25 cellular contexts compared by ENCODE assay signal in genomic region chr5:33563983-33564908, GRCh38.
DNase-seq lines count a peak whose midpoint lies in the region; ATAC-seq, FAIRE-seq and TF ChIP-seq lines count a peak whose summit lies in the region.
"Had no signal": no experiment of that assay in that cellular context is flagged by ENCODE, and none has a peak within 500 bp of the region (broad histone marks: within the 10 kb centered on the region; RNA-seq: fewer than 3 reads in every experiment).

No MANE protein-coding gene starts in this region.

- BruUV-seq in K562 (replicated peaks; lab: Mats Ljungman, UMichigan): no TSS peak

- CTCF ChIA-PET in K562 (lab: Yijun Ruan, JAX; ENCODE audit: low intra/inter-chr PET ratio): no interaction called here
- CTCF ChIA-PET in activated CD4-positive, alpha-beta memory T cell treated with anti-CD3 and anti-CD28 coated beads for 36 hours (lab: Charles Lee): no interaction called here

- TF ChIP-seq CTCF in K562 (IDR thresholded peaks at IDR 0.05 in 2 of 3, conservative IDR thresholded peaks at IDR 0.05 in 1 of 3; ENCODE audit: insufficient read depth in 2 of 3, low read depth in 1 of 3, low read length in 3 of 3): no peak
- no peak for TF ChIP-seq CTCF in left ventricle myocardium inferior (IDR thresholded peaks at IDR 0.05; ENCODE audit: borderline replicate concordance)
- TF ChIP-seq CTCF in omental fat pad (IDR thresholded peaks at IDR 0.05): no peak

- H3K9me3 ChIP-seq in K562 (replicated peaks; ENCODE audit: control insufficient read depth, insufficient read depth, low read depth, low read length) (no peaks in the 10 kb centered on the region), left ventricle myocardium inferior (replicated peaks) (no peaks in the 10 kb centered on the region), HAP-1 (no peaks in the 10 kb centered on the region)
- H3K9me3 ChIP-seq: psoas muscle, vagina had no signal

- H3K4me3 ChIP-seq in H7 (ENCODE audit: insufficient read depth, low read depth, low read length): no peak overlapping the region
- no peak overlapping the region for H3K4me3 ChIP-seq in K562
- H3K4me3 ChIP-seq in left ventricle myocardium inferior: no peak overlapping the region
- H3K4me3 ChIP-seq in HAP-1: no peak overlapping the region
- H3K4me3 ChIP-seq: dorsolateral prefrontal cortex, psoas muscle, vagina had no signal

- H4K20me1 ChIP-seq in K562 (replicated peaks; ENCODE audit: control insufficient read depth, insufficient read depth, low read length): no peaks in the 10 kb centered on the region

- no peak overlapping the region for H3K27ac Mint-ChIP-seq in activated CD4-positive, alpha-beta memory T cell treated with anti-CD3 and anti-CD28 coated beads for 36 hours
- no peak overlapping the region for H3K27ac Mint-ChIP-seq in stimulated activated naive B cell treated with anti-CD40 and anti-IgM and Interleukin-4, amounts not matched to agents 10 μg/mL and 1 μg/mL and 100 μg/mL, for 72 hours
- H3K27ac Mint-ChIP-seq: activated naive CD8-positive, alpha-beta T cell treated with anti-CD3 and anti-CD28 coated beads for 36 hours; mesothelial cell of epicardium; natural killer cell treated with Interleukin-12 subunit alpha and Interleukin-12 subunit beta and Interleukin-15 and Interleukin-18, amount 100 ng/mL, for 72 hours had no signal

- H3K4me3 Mint-ChIP-seq in activated CD4-positive, alpha-beta memory T cell treated with anti-CD3 and anti-CD28 coated beads for 36 hours: no peak overlapping the region
- no peak overlapping the region for H3K4me3 Mint-ChIP-seq in stimulated activated naive B cell treated with anti-CD40 and anti-IgM and Interleukin-4, amounts not matched to agents 10 μg/mL and 1 μg/mL and 100 μg/mL, for 72 hours
- H3K4me3 Mint-ChIP-seq: activated naive CD8-positive, alpha-beta T cell treated with anti-CD3 and anti-CD28 coated beads for 36 hours; CD14-positive monocyte; mesothelial cell of epicardium; natural killer cell treated with Interleukin-12 subunit alpha and Interleukin-12 subunit beta and Interleukin-15 and Interleukin-18, amount 100 ng/mL, for 72 hours had no signal

- POLR2A ChIA-PET in K562 (lab: Yijun Ruan, JAX): interaction anchor here (0.6 kb wide), 1 partner anchor 13 kb away, joined by 3 read pairs; no protein-coding TSS in a partner anchor
- POLR2A ChIA-PET in activated CD4-positive, alpha-beta memory T cell treated with anti-CD3 and anti-CD28 coated beads for 36 hours (lab: Charles Lee): no interaction called here

- TF ChIP-seq EP300 in K562 (IDR thresholded peaks at IDR 0.05; ENCODE audit: low read length): no peak

- 0% methylated on average over 2 of the region's 2 CpGs for WGBS in K562 (ENCODE audit: insufficient coverage, low coverage, missing lambda C conversion rate)

- DNase-seq in H7 (peak; percentile 40), K562 (ENCODE audit: extremely low read depth in 1 of 4, low spot score in 3 of 4) (no peak), left ventricle myocardium inferior (no peak), omental fat pad (ENCODE audit: low spot score) (no peak), HAP-1 (ENCODE audit: low spot score in 2 of 2) (no peak)
- DNase-seq in activated CD4-positive, alpha-beta memory T cell treated with anti-CD3 and anti-CD28 coated beads for 36 hours: no peak
- DNase-seq in stimulated activated naive B cell treated with anti-CD40 and anti-IgM and Interleukin-4, amounts not matched to agents 10 μg/mL and 1 μg/mL and 100 μg/mL, for 72 hours: no peak
- DNase-seq: activated CD4-positive, alpha-beta T cell treated with anti-CD3 and anti-CD28 coated beads for 1 hour; activated naive CD8-positive, alpha-beta T cell treated with anti-CD3 and anti-CD28 coated beads for 36 hours; dorsolateral prefrontal cortex; glutamatergic neuron; kidney; MV-4-11; NCI-H187 treated with DMSO at 0.1 percent for 48 hours; NK-92 treated with Interleukin-12 subunit alpha and Interleukin-12 subunit beta, amount 100 ng/mL, for 24 hours; psoas muscle; stimulated activated CD4-positive, alpha-beta T cell treated with anti-CD3 and anti-CD28 coated beads, Interleukin-12 subunit alpha, Interleukin-12 subunit beta, amount 100 ng/mL, for 4 hours; T1000 had no signal

- H3K9me3 Mint-ChIP-seq in activated CD4-positive, alpha-beta memory T cell treated with anti-CD3 and anti-CD28 coated beads for 36 hours: no peaks in the 10 kb centered on the region
- peaks cover 0 to 2% of the 10 kb centered on the region in 2 donors for H3K9me3 Mint-ChIP-seq in stimulated activated naive B cell treated with anti-CD40 and anti-IgM and Interleukin-4, amounts not matched to agents 10 μg/mL and 1 μg/mL and 100 μg/mL, for 72 hours
- H3K9me3 Mint-ChIP-seq: mesothelial cell of epicardium; natural killer cell treated with Interleukin-12 subunit alpha and Interleukin-12 subunit beta and Interleukin-15 and Interleukin-18, amount 100 ng/mL, for 72 hours had no signal

- no peaks in the 10 kb centered on the region for H3K36me3 Mint-ChIP-seq in activated CD4-positive, alpha-beta memory T cell treated with anti-CD3 and anti-CD28 coated beads for 36 hours
- no peaks in the 10 kb centered on the region for H3K36me3 Mint-ChIP-seq in stimulated activated naive B cell treated with anti-CD40 and anti-IgM and Interleukin-4, amounts not matched to agents 10 μg/mL and 1 μg/mL and 100 μg/mL, for 72 hours
- H3K36me3 Mint-ChIP-seq: activated naive CD8-positive, alpha-beta T cell treated with anti-CD3 and anti-CD28 coated beads for 36 hours; CD14-positive monocyte; mesothelial cell of epicardium; natural killer cell treated with Interleukin-12 subunit alpha and Interleukin-12 subunit beta and Interleukin-15 and Interleukin-18, amount 100 ng/mL, for 72 hours had no signal

- H3K4me1 ChIP-seq in K562 (replicated peaks in 1 of 2; ENCODE audit: control insufficient read depth in 2 of 2, insufficient read depth in 2 of 2, low read length in 2 of 2) (no peaks in the 10 kb centered on the region), left ventricle myocardium inferior (peaks cover 28% of the 10 kb centered on the region), HAP-1 (peaks cover 6% of the 10 kb centered on the region)
- H3K4me1 ChIP-seq: psoas muscle had no signal

- peaks cover 2% of the 10 kb centered on the region for H3K27me3 Mint-ChIP-seq in activated CD4-positive, alpha-beta memory T cell treated with anti-CD3 and anti-CD28 coated beads for 36 hours
- H3K27me3 Mint-ChIP-seq in stimulated activated naive B cell treated with anti-CD40 and anti-IgM and Interleukin-4, amounts not matched to agents 10 μg/mL and 1 μg/mL and 100 μg/mL, for 72 hours: no peaks in the 10 kb centered on the region
- H3K27me3 Mint-ChIP-seq: activated naive CD8-positive, alpha-beta T cell treated with anti-CD3 and anti-CD28 coated beads for 36 hours had no signal

- in situ Hi-C loops in K562 (cut with MboI): no loop called here
- in situ Hi-C loops in HAP-1 (cut with MboI; ENCODE audit: low sequenced_read_pairs): no loop called here

- no peak overlapping the region for H3K9ac ChIP-seq in K562 (ENCODE audit: insufficient read depth in 1 of 2, low read depth in 2 of 2, low read length in 2 of 2)

- H3K9me1 ChIP-seq in K562 (ENCODE audit: control insufficient read depth, insufficient read depth, low read length): no peaks in the 10 kb centered on the region

- intact Hi-C loops in K562 (cut with micrococcal nuclease): no loop called here
- intact Hi-C loops in left ventricle myocardium inferior (cut with micrococcal nuclease): no loop called here
- intact Hi-C loops in activated CD4-positive, alpha-beta memory T cell treated with anti-CD3 and anti-CD28 coated beads for 36 hours (cut with micrococcal nuclease): no loop called here

- TF ChIP-seq POLR2A in K562 (conservative IDR thresholded peaks at IDR 0.05): no peak

- no peak for FAIRE-seq in K562 (lab: Jason Lieb, UNC)
- FAIRE-seq: G401.6, kidney had no signal

- no peaks in the 10 kb centered on the region for H3K79me2 ChIP-seq in K562 (ENCODE audit: control insufficient read depth, insufficient read depth, low read length)

- no peaks in the 10 kb centered on the region for H3K36me3 ChIP-seq in H7 (replicated peaks; ENCODE audit: control insufficient read depth, insufficient read depth, low read length)
- H3K36me3 ChIP-seq in K562 (ENCODE audit: control insufficient read depth, insufficient read depth, low read length): no peaks in the 10 kb centered on the region
- no peaks in the 10 kb centered on the region for H3K36me3 ChIP-seq in left ventricle myocardium inferior
- no peaks in the 10 kb centered on the region for H3K36me3 ChIP-seq in HAP-1 (replicated peaks)
- H3K36me3 ChIP-seq: vagina had no signal

- no peak overlapping the region for H2AFZ ChIP-seq in K562 (ENCODE audit: low read depth, low read length)

- no peak for ATAC-seq in K562
- ATAC-seq in omental fat pad (ENCODE audit: low FRiP score): peak; percentile 43
- ATAC-seq in GM19397 (IDR thresholded peaks at IDR 0.05; ENCODE audit: unreplicated experiment): no peak
- no peak for ATAC-seq in stimulated activated naive B cell treated with anti-CD40 and anti-IgM and Interleukin-4, amounts not matched to agents 10 μg/mL and 1 μg/mL and 100 μg/mL, for 72 hours (replicated peaks)
- ATAC-seq: HCT116; natural killer cell treated with Interleukin-12 subunit alpha and Interleukin-12 subunit beta and Interleukin-15 and Interleukin-18, amount 100 ng/mL, for 72 hours; psoas muscle had no signal

- H3K27me3 ChIP-seq in H7 (ENCODE audit: control insufficient read depth, insufficient read depth, low read length): no peaks in the 10 kb centered on the region
- peaks cover 0 to 2% of the 10 kb centered on the region in 2 experiments; a peak in 1 of 5 replicates for H3K27me3 ChIP-seq in K562 (ENCODE audit: control insufficient read depth in 2 of 2, insufficient read depth in 2 of 2, low read length in 2 of 2)
- H3K27me3 ChIP-seq in left ventricle myocardium inferior (ENCODE audit: low read depth): no peaks in the 10 kb centered on the region
- no peaks in the 10 kb centered on the region for H3K27me3 ChIP-seq in HAP-1 (ENCODE audit: low read depth)
- H3K27me3 ChIP-seq: dorsolateral prefrontal cortex, vagina had no signal

- no peak overlapping the region for H3K4me2 ChIP-seq in K562 (ENCODE audit: insufficient read depth, low read length)

- H3K4me1 Mint-ChIP-seq in activated CD4-positive, alpha-beta memory T cell treated with anti-CD3 and anti-CD28 coated beads for 36 hours (ENCODE audit: low read depth): no peaks in the 10 kb centered on the region
- no peaks in the 10 kb centered on the region for H3K4me1 Mint-ChIP-seq in stimulated activated naive B cell treated with anti-CD40 and anti-IgM and Interleukin-4, amounts not matched to agents 10 μg/mL and 1 μg/mL and 100 μg/mL, for 72 hours

- TF ChIP-seq RAD21 in K562 (CRISPR knock-in tag; conservative IDR thresholded peaks at IDR 0.05 in 1 of 2, IDR thresholded peaks at IDR 0.05 in 1 of 2): no peak

- H3K27ac ChIP-seq in K562 (ENCODE audit: extremely low read depth, low read depth, low read length): no peak overlapping the region
- peak overlapping the region; percentile 36 for H3K27ac ChIP-seq in left ventricle myocardium inferior (replicated peaks)
- H3K27ac ChIP-seq: dorsolateral prefrontal cortex, psoas muscle, vagina had no signal

TF ChIP-seq in K562, 482 proteins besides CTCF, POLR2A, EP300 and RAD21:
- no peak for TF ChIP-seq GATAD2A (IDR thresholded peaks at IDR 0.05)
- TF ChIP-seq SPI1 (IDR thresholded peaks at IDR 0.05; ENCODE audit: borderline replicate concordance, low read depth, low read length): peak; percentile 72
TF ChIP-seq in K562: peak in this region for 1.
